Comparison of ENCODE assay signal across 9 cellular contexts in genomic region chr17:3602499-3602898, GRCh38. TPM values are rescaled to one million over a fixed set of nuclear protein-coding genes. Genes with fewer than 3 reads are reported as not detected.
DNase-seq lines count a peak whose midpoint lies in the region; ATAC-seq and TF ChIP-seq lines count a peak whose summit lies in the region.
"Had no signal": no experiment of that assay in that cellular context is flagged by ENCODE, and none has a peak within 500 bp of the region (broad histone marks: within the 10 kb centered on the region; RNA-seq: fewer than 3 reads in every experiment).

No MANE protein-coding gene starts in this region.

- H3K79me2 ChIP-seq in H9 (ENCODE audit: insufficient read depth, low read length) = no peaks in the 10 kb centered on the region

- no peak overlapping the region for H3K4me2 ChIP-seq in H9 (ENCODE audit: insufficient read depth, insufficient read length, low read length)

- H3K23ac ChIP-seq in H9 (ENCODE audit: insufficient read length, low read depth, low read length) = no peak overlapping the region

- H4K91ac ChIP-seq in H9 (ENCODE audit: insufficient read length, low read depth, low read length) = no peak overlapping the region

- H2AK5ac ChIP-seq in H9 (ENCODE audit: insufficient read length, low read length) = no peak overlapping the region

- H3K27me3 Mint-ChIP-seq in H9 (ENCODE audit: low read depth) = no peaks in the 10 kb centered on the region
- H3K27me3 Mint-ChIP-seq in WTC11 (ENCODE audit: low read depth) = no peaks in the 10 kb centered on the region; the same call in 1 of the 2 replicates
- H3K27me3 Mint-ChIP-seq: stimulated activated naive CD8-positive, alpha-beta T cell treated with anti-CD3 and anti-CD28 coated beads, Interleukin-15, Interleukin-2, amounts not matched to agents 100 ng/mL and 50 ng/mL, for 24 hours had no signal

- TF ChIP-seq CTCF in BJ (IDR thresholded peaks at IDR 0.05; ENCODE audit: insufficient read depth, low read depth, low read length) = peak; percentile 27; the same call in 1 of the 2 replicates
- peak; percentile 75 for TF ChIP-seq CTCF in H9 (conservative IDR thresholded peaks at IDR 0.05)
- peak; percentile 54 for TF ChIP-seq CTCF in WTC11 (IDR thresholded peaks at IDR 0.05)
- TF ChIP-seq CTCF in omental fat pad (IDR thresholded peaks at IDR 0.05) = no peak

- no peak overlapping the region for H2BK5ac ChIP-seq in H9 (ENCODE audit: insufficient read length, low read length)

- H3K4me1 Mint-ChIP-seq in H9 = no peaks in the 10 kb centered on the region
- no peaks in the 10 kb centered on the region for H3K4me1 Mint-ChIP-seq in WTC11

- H3K14ac ChIP-seq in H9 (ENCODE audit: insufficient read depth, low read length) = no peak overlapping the region

- CTCF ChIA-PET in BJ (lab: Yijun Ruan, JAX) (interaction anchor here (0.5 to 2.5 kb wide), 4 partner anchors 11 to 45 kb away, joined by 3 to 7 read pairs (median 4); no protein-coding TSS in a partner anchor), WTC11 (lab: Charles Lee) (interaction anchor here (0.6 to 2.8 kb wide), 32 partner anchors 8 to 554 kb away, joined by 3 to 23 read pairs (median 4); partner anchors contain the start of genes CTNS, P2RX5 and SHPK)

- H3K36me3 ChIP-seq in BJ (ENCODE audit: control insufficient read depth, insufficient read depth, low read length) = peaks cover 3% of the 10 kb centered on the region

- no peak overlapping the region for H3K56ac ChIP-seq in H9 (ENCODE audit: insufficient read length, low read depth, low read length)

- no peaks in the 10 kb centered on the region for H3K9me3 ChIP-seq in H9 (ENCODE audit: control insufficient read depth, low read depth, low read length)

- H3K18ac ChIP-seq in H9 (ENCODE audit: insufficient read length, low read depth, low read length) = no peak overlapping the region

- peak overlapping the region in 1 of 3 experiments; percentile 40; a peak in 1 of 7 replicates for H3K27ac Mint-ChIP-seq in H9
- H3K27ac Mint-ChIP-seq in WTC11 = no peak overlapping the region
- H3K27ac Mint-ChIP-seq: stimulated activated naive CD8-positive, alpha-beta T cell treated with anti-CD3 and anti-CD28 coated beads, Interleukin-15, Interleukin-2, amounts not matched to agents 100 ng/mL and 50 ng/mL, for 24 hours had no signal

- peaks cover 0 to 22% (median 0%) of the 10 kb centered on the region in 3 experiments; a peak in 3 of 7 replicates for H3K36me3 Mint-ChIP-seq in H9 (ENCODE audit: insufficient read depth in 1 of 3, low read depth in 3 of 3)
- no peaks in the 10 kb centered on the region; the same call in 1 of the 2 replicates for H3K36me3 Mint-ChIP-seq in WTC11

- H3T11ph ChIP-seq in H9 (ENCODE audit: low read length) = no peak overlapping the region

- no peak overlapping the region for H3K9ac ChIP-seq in H9 (ENCODE audit: extremely low read depth, insufficient read length, low read length)

- no peak overlapping the region for H2BK120ac ChIP-seq in H9 (ENCODE audit: low read depth, low read length, poor library complexity, severe bottlenecking)

- H3K4me3 ChIP-seq in BJ (ENCODE audit: low read depth, low read length) = no peak overlapping the region

- no peaks in the 10 kb centered on the region for H4K20me1 ChIP-seq in H9 (ENCODE audit: control insufficient read depth, insufficient read depth, insufficient read length)

- no peaks in the 10 kb centered on the region for H3K9me3 Mint-ChIP-seq in H9
- H3K9me3 Mint-ChIP-seq in WTC11 = no peaks in the 10 kb centered on the region
- H3K9me3 Mint-ChIP-seq: stimulated activated naive CD8-positive, alpha-beta T cell treated with anti-CD3 and anti-CD28 coated beads, Interleukin-15, Interleukin-2, amounts not matched to agents 100 ng/mL and 50 ng/mL, for 24 hours had no signal

- H3K79me1 ChIP-seq in H9 (ENCODE audit: insufficient read depth, low read depth, low read length, poor library complexity, severe bottlenecking) = no peaks in the 10 kb centered on the region

- H3K4me1 ChIP-seq in H9 (ENCODE audit: insufficient read depth, low read length) = no peaks in the 10 kb centered on the region

- ATAC-seq in WTC11 = peak; percentile 83
- ATAC-seq in omental fat pad (ENCODE audit: low FRiP score) = no peak
- no peak for ATAC-seq in GM19351 (IDR thresholded peaks at IDR 0.05; ENCODE audit: unreplicated experiment)
- ATAC-seq in HG03565 (IDR thresholded peaks at IDR 0.05; ENCODE audit: unreplicated experiment) = no peak

- H4K8ac ChIP-seq in H9 (replicated peaks; ENCODE audit: insufficient read length, low read depth, low read length) = no peak overlapping the region

- H3K23me2 ChIP-seq in H9 (ENCODE audit: insufficient read length, low read depth, low read length, poor library complexity, severe bottlenecking) = no peaks in the 10 kb centered on the region

- POLR2A ChIA-PET in BJ (lab: Charles Lee) (no interaction called here), WTC11 (lab: Charles Lee) (interaction anchor here (0.5 kb wide), 1 partner anchor 497 kb away, joined by 3 read pairs; no protein-coding TSS in a partner anchor)

- no peak overlapping the region for H2AFZ ChIP-seq in H9 (ENCODE audit: low read length)

- no peak overlapping the region for H3K4ac ChIP-seq in H9 (ENCODE audit: low read depth, low read length)

- H2BK20ac ChIP-seq in H9 (ENCODE audit: low read depth, low read length, poor library complexity, severe bottlenecking) = no peak overlapping the region

- no peak overlapping the region for H3K4me3 Mint-ChIP-seq in H9
- no peak overlapping the region for H3K4me3 Mint-ChIP-seq in WTC11
- H3K4me3 Mint-ChIP-seq: stimulated activated naive CD8-positive, alpha-beta T cell treated with anti-CD3 and anti-CD28 coated beads, Interleukin-15, Interleukin-2, amounts not matched to agents 100 ng/mL and 50 ng/mL, for 24 hours had no signal

- H2BK12ac ChIP-seq in H9 (ENCODE audit: insufficient read length, low read depth, low read length) = no peak overlapping the region

- DNase-seq in BJ (ENCODE audit: low read depth) (no peak), H9 (peak; percentile 75), WTC11 (ENCODE audit: low spot score) (peak; percentile 56), iPS DF 19.7 (ENCODE audit: low read depth, low spot score) (peak; percentile 48), omental fat pad (ENCODE audit: low spot score) (no peak), NCI-H774 (lab: John Stamatoyannopoulos, UW) (no peak)

- no peak overlapping the region for H2BK15ac ChIP-seq in H9 (ENCODE audit: low read depth, low read length)

- H3K27me3 ChIP-seq in BJ (ENCODE audit: control insufficient read depth, insufficient read depth, low read length) = no peaks in the 10 kb centered on the region
- H3K27me3 ChIP-seq in H9 (ENCODE audit: insufficient read depth, low read length) = no peaks in the 10 kb centered on the region; the same call in 1 of the 2 replicates

- no peak overlapping the region for H4K5ac ChIP-seq in H9 (ENCODE audit: insufficient read length, low read depth, low read length)

- WGBS in H9 (ENCODE audit: extremely low coverage, insufficient read length, low lambda C conversion rate) = no CpG with 5 or more reads among the region's 16 CpGs

- no peak overlapping the region for H3K27ac ChIP-seq in H9 (ENCODE audit: insufficient read length, low read depth, low read length)

TF ChIP-seq in WTC11, 78 proteins besides CTCF, POLR2A, EP300 and RAD21 (continues in another document):
- TF ChIP-seq SP1 (CRISPR knock-in tag; conservative IDR thresholded peaks at IDR 0.05) = no peak
- no peak for TF ChIP-seq JAZF1 (CRISPR knock-in tag; IDR thresholded peaks at IDR 0.05)
- TF ChIP-seq FOXP4 (CRISPR knock-in tag; IDR thresholded peaks at IDR 0.05) = no peak
- TF ChIP-seq MXD4 (CRISPR knock-in tag; IDR thresholded peaks at IDR 0.05; ENCODE audit: borderline replicate concordance) = no peak
- TF ChIP-seq, protein P1, sequence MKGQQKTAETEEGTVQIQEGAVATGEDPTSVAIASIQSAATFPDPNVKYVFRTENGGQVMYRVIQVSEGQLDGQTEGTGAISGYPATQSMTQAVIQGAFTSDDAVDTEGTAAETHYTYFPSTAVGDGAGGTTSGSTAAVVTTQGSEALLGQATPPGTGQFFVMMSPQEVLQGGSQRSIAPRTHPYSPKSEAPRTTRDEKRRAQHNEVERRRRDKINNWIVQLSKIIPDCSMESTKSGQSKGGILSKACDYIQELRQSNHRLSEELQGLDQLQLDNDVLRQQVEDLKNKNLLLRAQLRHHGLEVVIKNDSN (CRISPR knock-in tag; IDR thresholded peaks at IDR 0.05) = no peak
- no peak for TF ChIP-seq ZNF121 (CRISPR knock-in tag; IDR thresholded peaks at IDR 0.05)
- TF ChIP-seq GTF2I (CRISPR knock-in tag; conservative IDR thresholded peaks at IDR 0.05) = no peak
- TF ChIP-seq NFE2L1 (CRISPR knock-in tag; IDR thresholded peaks at IDR 0.05) = no peak

RNA-seq across cellular contexts. Expression of gene TRPV1, which starts 6.7 kb away (rescaled TPM):
- 1.6 and 1.7 TPM in 2 replicates for polyA plus RNA-seq in BJ (2011; rRNA removed)
- polyA minus RNA-seq in BJ (2011; rRNA and poly(A)+ RNA removed) = 0.47 and 2.0 TPM in 2 replicates
- total RNA-seq in H9 (2021) = 5.5 and 8.1 TPM in 2 replicates
- total RNA-seq in WTC11 (2021) = 4.4 to 6.1 TPM (median 4.7 TPM) in 3 replicates
- total RNA-seq in omental fat pad = 1 to 10 TPM; 1.7 to 9.9 (median 2.7) TPM

RNA-seq across cellular contexts. Expression of gene SHPK, which starts 33.6 kb away (rescaled TPM):
- 4.5 and 5.6 TPM in 2 replicates for polyA plus RNA-seq in BJ (2011; rRNA removed)
- 6.0 and 7.0 TPM in 2 replicates for polyA minus RNA-seq in BJ (2011; rRNA and poly(A)+ RNA removed)
- total RNA-seq in H9 (2021) (27.0 and 27.9 TPM in 2 replicates), WTC11 (2021) (29.0 to 29.3 TPM (median 29.2 TPM) in 3 replicates), omental fat pad (10 to 100 TPM in 3 of 4 donors, 1 to 10 TPM in 1; 9.4 to 25.5 (median 12.1) TPM)

RNA-seq across cellular contexts. Expression of gene CTNS, which starts 34.1 kb away (rescaled TPM):
- polyA plus RNA-seq in BJ (2011; rRNA removed) = 4.9 and 5.0 TPM in 2 replicates
- polyA minus RNA-seq in BJ (2011; rRNA and poly(A)+ RNA removed) = 5.4 and 6.2 TPM in 2 replicates
- total RNA-seq in H9 (2021) (12.4 and 12.8 TPM in 2 replicates), WTC11 (2021) (10.7 to 11.9 TPM (median 11.8 TPM) in 3 replicates), omental fat pad (10 to 100 TPM; 18.8 to 29.9 (median 23.1) TPM)

RNA-seq across cellular contexts. Expression of gene TRPV3, which starts 44.9 kb away (rescaled TPM):
- polyA plus RNA-seq in BJ (2011; rRNA removed) = 0.54 and 0.56 TPM in 2 replicates
- polyA minus RNA-seq in BJ (2011; rRNA and poly(A)+ RNA removed) = 0.98 and 2.2 TPM in 2 replicates
- 0.63 and 1.2 TPM in 2 replicates for total RNA-seq in H9 (2021)
- 0.35 to 0.82 TPM (median 0.53 TPM) in 3 replicates for total RNA-seq in WTC11 (2021)
- total RNA-seq in omental fat pad = 1 to 10 TPM in 1 of 4 donors, under 1 TPM in 3; 0.36 to 3.0 (median 0.86) TPM

Comparison
In these comparisons a context has a peak if more than half of its experiments do, and no peak if none do; other contexts are left out.
1. DNase-seq: peak in H9 (single experiment), WTC11 (single experiment) and iPS DF 19.7 (single experiment); none in BJ (single experiment), omental fat pad (single experiment) and NCI-H774 (single experiment).
2. CTCF ChIP-seq: peak in BJ (single experiment), H9 (single experiment) and WTC11 (single experiment); none in omental fat pad (0 of 3).